8 cellular contexts compared by ENCODE assay signal in genomic region chr7:55533729-55534080, GRCh38. TPM values are rescaled to one million over a fixed set of nuclear protein-coding genes. Genes with fewer than 3 reads are reported as not detected.
DNase-seq lines count a peak whose midpoint lies in the region; ATAC-seq, FAIRE-seq and TF ChIP-seq lines count a peak whose summit lies in the region.

No MANE protein-coding gene starts in this region.

- DNase-seq in CD4-positive, alpha-beta memory T cell, result no peak
- DNase-seq in IMR-90 (no peak), astrocyte (ENCODE audit: low read depth) (no peak), COLO668 (lab: John Stamatoyannopoulos, UW; ENCODE audit: unreplicated experiment) (no peak), sciatic nerve (ENCODE audit: low spot score) (no peak), middle frontal gyrus (ENCODE audit: extremely low spot score, low spot score) (no peak), NCI-H524 treated with DMSO at 0.1 percent for 48 hours (lab: John Stamatoyannopoulos, UW) (no peak)

- peak overlapping the region; percentile 37; the same call in 1 of the 2 replicates for H3K18ac ChIP-seq in IMR-90 (ENCODE audit: low read depth, low read length)

- H3K4me1 Mint-ChIP-seq in CD4-positive, alpha-beta memory T cell, result peaks cover 80 to 95% (median 89%) of the 10 kb centered on the region in 4 donors
- H3K4me1 Mint-ChIP-seq in astrocyte (ENCODE audit: low read depth, unreplicated experiment), result peaks cover 74% of the 10 kb centered on the region

- FAIRE-seq in astrocyte (lab: Jason Lieb, UNC), result no peak

- CTCF ChIA-PET in CD4-positive, alpha-beta memory T cell (lab: Charles Lee; ENCODE audit: partially characterized antibody), result interaction anchor here (0.6 to 2.8 kb wide), 14 partner anchors 11 to 137 kb away, joined by 3 to 21 read pairs (median 5); partner anchors contain the start of gene VOPP1
- CTCF ChIA-PET in IMR-90 (lab: Yijun Ruan, JAX), result interaction anchor here (1.4 kb wide), 1 partner anchor 12 kb away, joined by 4 read pairs; no protein-coding TSS in a partner anchor

- TF ChIP-seq POLR2A in IMR-90 (IDR thresholded peaks at IDR 0.05; ENCODE audit: low read depth, low read length), result no peak

- H2BK15ac ChIP-seq in IMR-90 (ENCODE audit: low read depth, low read length), result no peak overlapping the region

- peaks cover 91% of the 10 kb centered on the region for H3K4me1 ChIP-seq in CD4-positive, alpha-beta memory T cell (ENCODE audit: insufficient read depth, low read length)
- peaks cover 32% of the 10 kb centered on the region for H3K4me1 ChIP-seq in IMR-90 (ENCODE audit: control insufficient read depth, insufficient read depth, low read length)
- H3K4me1 ChIP-seq in astrocyte (ENCODE audit: insufficient read depth, low read length), result peaks cover 54% of the 10 kb centered on the region
- peaks cover 65 to 70% of the 10 kb centered on the region in 2 experiments for H3K4me1 ChIP-seq in neutrophil (ENCODE audit: control insufficient read depth in 1 of 2, insufficient read depth in 1 of 2, low read depth in 1 of 2, low read length in 1 of 2)

- H4K20me1 ChIP-seq in IMR-90 (ENCODE audit: insufficient read depth, low read length) (peaks cover 83% of the 10 kb centered on the region), astrocyte (ENCODE audit: insufficient read depth, low read length) (peaks cover 99% of the 10 kb centered on the region)

- H3K27ac Mint-ChIP-seq in CD4-positive, alpha-beta memory T cell, result peak overlapping the region; percentile 92 to 97 (median 95)
- peak overlapping the region; percentile 91 for H3K27ac Mint-ChIP-seq in astrocyte (ENCODE audit: unreplicated experiment)

- H2AK5ac ChIP-seq in IMR-90 (ENCODE audit: low read depth, low read length), result peak overlapping the region; percentile 46

- no peak overlapping the region for H3K56ac ChIP-seq in IMR-90 (ENCODE audit: extremely low read depth, insufficient read depth, low read length)

- no peaks in the 10 kb centered on the region for H3K27me3 Mint-ChIP-seq in CD4-positive, alpha-beta memory T cell
- H3K27me3 Mint-ChIP-seq in astrocyte (ENCODE audit: low read depth, unreplicated experiment), result no peaks in the 10 kb centered on the region

- BruUV-seq in IMR-90 (replicated peaks; lab: Mats Ljungman, UMichigan), result no TSS peak

- peak overlapping the region; percentile 27; the same call in 1 of the 2 replicates for H3K4me2 ChIP-seq in IMR-90 (ENCODE audit: low read depth, low read length)
- peak overlapping the region; percentile 56 for H3K4me2 ChIP-seq in astrocyte (ENCODE audit: low read length)

- peaks cover 47% of the 10 kb centered on the region for H3K9me1 ChIP-seq in IMR-90 (ENCODE audit: insufficient read depth, low read length)

- 0 out of 2 replicates have a peak overlapping the region, but pooled peaks have one; percentile 11 for H3K14ac ChIP-seq in IMR-90 (replicated peaks; ENCODE audit: low read depth, low read length)

- no peak for TF ChIP-seq RAD21 in IMR-90 (IDR thresholded peaks at IDR 0.05; ENCODE audit: low read length)

- peak overlapping the region in 1 of 2 experiments; percentile 12; a peak in 1 of 4 replicates for H4K8ac ChIP-seq in IMR-90 (ENCODE audit: low read depth in 2 of 2, low read length in 2 of 2)

- peak overlapping the region; percentile 60 for H3K27ac ChIP-seq in CD4-positive, alpha-beta memory T cell (ENCODE audit: low read depth, low read length)
- H3K27ac ChIP-seq in IMR-90 (ENCODE audit: insufficient read depth, low read length) (no peak overlapping the region), astrocyte (ENCODE audit: low read depth, low read length) (peak overlapping the region; percentile 51), neutrophil (peak overlapping the region; percentile 88)

- no CpG with 5 or more reads among the region's 2 CpGs for WGBS in IMR-90 (ENCODE audit: extremely low coverage in 2 of 2, insufficient read length in 1 of 2), 2 experiments

- H3K4me3 ChIP-seq in CD4-positive, alpha-beta memory T cell (ENCODE audit: low read length in 2 of 2), result peak overlapping the region; percentile 21 to 30
- H3K4me3 ChIP-seq in IMR-90 (ENCODE audit: insufficient read depth, low read depth, low read length) (no peak overlapping the region), astrocyte (ENCODE audit: insufficient read depth, low read depth, low read length) (no peak overlapping the region), neutrophil (ENCODE audit: low read depth in 1 of 2, low read length in 1 of 2) (peak overlapping the region; percentile 33 to 34)

- H4K91ac ChIP-seq in IMR-90 (ENCODE audit: insufficient read depth, low read depth, low read length), result 0 out of 2 replicates have a peak overlapping the region, but pooled peaks have one; percentile 1

- peak overlapping the region; percentile 48 for H3K4ac ChIP-seq in IMR-90 (ENCODE audit: low read depth, low read length)

- H2AFZ ChIP-seq in IMR-90 (replicated peaks; ENCODE audit: low read length, poor library complexity) (no peak overlapping the region), astrocyte (ENCODE audit: low read depth, low read length) (no peak overlapping the region)

- H3K9me3 Mint-ChIP-seq in CD4-positive, alpha-beta memory T cell, result no peaks in the 10 kb centered on the region
- peaks cover 2% of the 10 kb centered on the region for H3K9me3 Mint-ChIP-seq in astrocyte (ENCODE audit: unreplicated experiment)

- no peak overlapping the region for H4K5ac ChIP-seq in IMR-90 (ENCODE audit: low read depth, low read length)

- ATAC-seq in IMR-90 (ENCODE audit: low read depth) (no peak), sciatic nerve (no peak)

- H3K79me2 ChIP-seq in astrocyte (ENCODE audit: insufficient read depth, low read length), result peaks cover 93% of the 10 kb centered on the region

- H3K23ac ChIP-seq in IMR-90 (ENCODE audit: low read depth, low read length), result peak overlapping the region; percentile 6; the same call in 1 of the 2 replicates

- intact Hi-C loops in CD4-positive, alpha-beta memory T cell (cut with micrococcal nuclease), result loop anchor here (1.0 to 2.0 kb wide), 3 partner anchors 13 to 64 kb away; no protein-coding TSS in a partner anchor
- intact Hi-C loops in IMR-90 (cut with micrococcal nuclease) (no loop called here), sciatic nerve (cut with DNase I) (no loop called here)

- POLR2A ChIA-PET in CD4-positive, alpha-beta memory T cell (lab: Charles Lee; ENCODE audit: partially characterized antibody), result interaction anchor here (0.6 to 5.8 kb wide), 17 partner anchors 8 to 572 kb away, joined by 3 to 95 read pairs (median 5); partner anchors contain the start of genes CCT6A, LANCL2, PSPH and VOPP1
- POLR2A ChIA-PET in IMR-90 (lab: Charles Lee; ENCODE audit: unreplicated experiment), result interaction anchor here (0.5 to 0.6 kb wide), 2 partner anchors 81 to 459 kb away, joined by 3 to 4 read pairs; no protein-coding TSS in a partner anchor

- peaks cover 54 to 93% of the 10 kb centered on the region in 2 experiments for H3K79me1 ChIP-seq in IMR-90 (ENCODE audit: low read depth in 1 of 2, low read length in 2 of 2)

- H3K9me3 ChIP-seq in CD4-positive, alpha-beta memory T cell (ENCODE audit: control insufficient read depth in 1 of 2, low read length in 2 of 2), result no peaks in the 10 kb centered on the region
- H3K9me3 ChIP-seq in IMR-90 (ENCODE audit: control insufficient read depth, insufficient read depth, low read length) (no peaks in the 10 kb centered on the region), astrocyte (ENCODE audit: insufficient read depth, low read depth, low read length) (no peaks in the 10 kb centered on the region), neutrophil (no peaks in the 10 kb centered on the region)

- in situ Hi-C loops in IMR-90 (cut with MboI; ENCODE audit: low sequenced_read_pairs), result no loop called here

- no peaks in the 10 kb centered on the region for H3K36me3 ChIP-seq in CD4-positive, alpha-beta memory T cell (ENCODE audit: insufficient read depth, low read length)
- no peaks in the 10 kb centered on the region for H3K36me3 ChIP-seq in IMR-90 (ENCODE audit: control insufficient read depth, insufficient read depth, low read length)
- no peaks in the 10 kb centered on the region for H3K36me3 ChIP-seq in astrocyte (ENCODE audit: insufficient read depth, low read length)
- no peaks in the 10 kb centered on the region for H3K36me3 ChIP-seq in neutrophil

- H3K27me3 ChIP-seq in CD4-positive, alpha-beta memory T cell (ENCODE audit: insufficient read depth, low read length), result no peaks in the 10 kb centered on the region
- H3K27me3 ChIP-seq in IMR-90 (ENCODE audit: control insufficient read depth, insufficient read depth, low read length) (no peaks in the 10 kb centered on the region), astrocyte (ENCODE audit: insufficient read depth, low read length) (no peaks in the 10 kb centered on the region), neutrophil (no peaks in the 10 kb centered on the region)

- peak overlapping the region; percentile 71 to 88 (median 76) for H3K4me3 Mint-ChIP-seq in CD4-positive, alpha-beta memory T cell
- H3K4me3 Mint-ChIP-seq in astrocyte (ENCODE audit: unreplicated experiment), result no peak overlapping the region

- peak overlapping the region; percentile 4 for H2BK5ac ChIP-seq in IMR-90 (ENCODE audit: low read depth, low read length, poor library complexity, severe bottlenecking)

- no peak overlapping the region for H2AK9ac ChIP-seq in IMR-90 (replicated peaks; ENCODE audit: low read depth, low read length, poor library complexity)

- no peak for TF ChIP-seq CTCF in IMR-90 (conservative IDR thresholded peaks at IDR 0.05; ENCODE audit: low read depth, low read length)
- TF ChIP-seq CTCF in astrocyte (IDR thresholded peaks at IDR 0.05; ENCODE audit: insufficient read depth, low read depth, low read length), result no peak
- no peak for TF ChIP-seq CTCF in neutrophil (IDR thresholded peaks at IDR 0.05)

- H3K9ac ChIP-seq in IMR-90 (ENCODE audit: low read depth, low read length), result no peak overlapping the region
- H3K9ac ChIP-seq in astrocyte (ENCODE audit: low read length), result peak overlapping the region; percentile 29

- H2BK20ac ChIP-seq in IMR-90 (ENCODE audit: low read depth, low read length), result peak overlapping the region; percentile 65; the same call in 1 of the 2 replicates

- H3K36me3 Mint-ChIP-seq in CD4-positive, alpha-beta memory T cell, result peaks cover 0 to 15% of the 10 kb centered on the region in 2 donors
- H3K36me3 Mint-ChIP-seq in astrocyte (ENCODE audit: low read depth, unreplicated experiment), result peaks cover 8% of the 10 kb centered on the region

- dilution Hi-C loops in IMR-90 (cut with HindIII; ENCODE audit: low sequenced_read_pairs, unreplicated experiment), result no loop called here

- H2BK120ac ChIP-seq in IMR-90 (ENCODE audit: low read depth, low read length), result no peak overlapping the region; the same call in 1 of the 2 replicates

TF ChIP-seq in IMR-90, 13 proteins besides CTCF, POLR2A, EP300 and RAD21 (continues in another document):
- no peak for TF ChIP-seq MAFK (IDR thresholded peaks at IDR 0.05; ENCODE audit: low read depth, low read length)
- TF ChIP-seq FOS (IDR thresholded peaks at IDR 0.05; ENCODE audit: low read depth, low read length), result no peak
- TF ChIP-seq RCOR1 (IDR thresholded peaks at IDR 0.05; ENCODE audit: insufficient replicate concordance, low read length), result no peak

RNA-seq across cellular contexts. Expression of gene VOPP1, which starts 38.6 kb away (rescaled TPM):
- total RNA-seq in CD4-positive, alpha-beta memory T cell, result 10 to 100 TPM; 91.0 to 98.7 TPM
- 10 to 100 TPM; 43.0 to 90.4 TPM for polyA plus RNA-seq in CD4-positive, alpha-beta memory T cell
- 94.5 and 94.7 TPM in 2 replicates for total RNA-seq in IMR-90 (2012; rRNA removed)
- polyA plus RNA-seq in IMR-90 (2012; rRNA removed), result 54.5 and 60.2 TPM in 2 replicates
- 39.0 and 52.2 TPM in 2 replicates for polyA plus RNA-seq in IMR-90 (2012; cell fraction: cytosol; rRNA removed)
- polyA plus RNA-seq in IMR-90 (2012; cell fraction: nucleus; rRNA removed; ENCODE audit: low replicate concordance), result 26.0 and 27.4 TPM in 2 replicates
- total RNA-seq in astrocyte, result 111 and 133 TPM in 2 replicates
- total RNA-seq in sciatic nerve, result 66.2 TPM

Comparison
In these comparisons a context has a peak if more than half of its experiments do, and no peak if none do; other contexts are left out.
1. H3K4me3 ChIP-seq: peak in CD4-positive, alpha-beta memory T cell (2 of 2) and neutrophil (2 of 2); none in IMR-90 (single experiment) and astrocyte (single experiment).